ENCODE assay signal across 8 cellular contexts in the genomic region with DNA sequence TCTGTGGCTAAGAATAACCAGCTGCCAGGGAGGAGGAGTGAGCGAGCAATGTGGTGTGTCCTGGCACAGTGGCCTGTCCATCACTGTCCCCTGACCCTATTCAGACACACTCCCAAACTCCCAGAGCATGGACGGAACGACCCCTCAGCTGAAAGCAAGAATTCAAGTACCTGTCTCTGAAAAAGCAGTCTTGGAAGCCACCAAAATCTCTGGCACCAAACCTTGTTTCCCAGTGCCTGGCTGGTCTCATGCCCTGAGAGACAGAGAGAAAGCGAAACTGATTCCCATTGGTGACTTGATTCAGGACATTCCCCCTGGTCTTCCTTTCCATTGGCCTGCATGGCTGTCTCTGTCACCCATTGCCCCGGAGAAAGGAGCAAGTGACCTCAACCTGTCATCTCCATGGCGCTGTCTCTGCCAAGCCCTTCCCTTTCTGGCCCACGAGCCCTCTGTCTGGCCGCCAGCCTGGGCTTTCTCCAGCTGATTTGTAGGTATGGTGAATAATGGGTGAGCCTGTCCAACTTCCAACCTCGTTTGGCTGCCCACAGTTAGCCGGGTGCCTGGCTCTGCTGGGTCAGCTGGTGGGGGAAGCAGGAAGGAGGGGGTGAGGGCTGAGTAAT. TPM values are rescaled to one million over a fixed set of nuclear protein-coding genes. Genes with fewer than 3 reads are reported as not detected.
DNase-seq lines count a peak whose midpoint lies in the region; ATAC-seq, FAIRE-seq and TF ChIP-seq lines count a peak whose summit lies in the region.

A gene with protein sequence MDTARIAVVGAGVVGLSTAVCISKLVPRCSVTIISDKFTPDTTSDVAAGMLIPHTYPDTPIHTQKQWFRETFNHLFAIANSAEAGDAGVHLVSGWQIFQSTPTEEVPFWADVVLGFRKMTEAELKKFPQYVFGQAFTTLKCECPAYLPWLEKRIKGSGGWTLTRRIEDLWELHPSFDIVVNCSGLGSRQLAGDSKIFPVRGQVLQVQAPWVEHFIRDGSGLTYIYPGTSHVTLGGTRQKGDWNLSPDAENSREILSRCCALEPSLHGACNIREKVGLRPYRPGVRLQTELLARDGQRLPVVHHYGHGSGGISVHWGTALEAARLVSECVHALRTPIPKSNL (minus strand): TSS at position 279 of the 620 bp plus-strand sequence. CDS start 2,113 bp downstream, outside the sequence.

- FAIRE-seq in K562 (lab: Jason Lieb, UNC) = no peak

- 3% methylated on average over 9 of the region's 10 CpGs for WGBS in K562 (ENCODE audit: insufficient coverage, low coverage, missing lambda C conversion rate)

- H3K27me3 ChIP-seq in K562 (ENCODE audit: control insufficient read depth in 2 of 2, insufficient read depth in 2 of 2, low read length in 2 of 2) = peaks cover 18 to 43% of the 10 kb centered on the region in 2 experiments; a peak in 4 of 5 replicates
- H3K27me3 ChIP-seq in subcutaneous abdominal adipose tissue (ENCODE audit: control insufficient read depth in 5 of 5, insufficient read depth in 4 of 5, low read length in 5 of 5) = no peaks in the 10 kb centered on the region

- H3K9me1 ChIP-seq in K562 (ENCODE audit: control insufficient read depth, insufficient read depth, low read length) = no peaks in the 10 kb centered on the region

- no peaks in the 10 kb centered on the region for H4K20me1 ChIP-seq in K562 (replicated peaks; ENCODE audit: control insufficient read depth, insufficient read depth, low read length)

- H3K4me3 ChIP-seq in K562 (no peak within 1 kb of the TSS), subcutaneous abdominal adipose tissue (ENCODE audit: low read depth in 1 of 5, low read length in 5 of 5) (peak within 1 kb of the TSS; percentile 50 to 88 (median 67))

- H3K9me3 ChIP-seq in K562 (replicated peaks; ENCODE audit: control insufficient read depth, insufficient read depth, low read depth, low read length) (no peaks in the 10 kb centered on the region), subcutaneous abdominal adipose tissue (ENCODE audit: control insufficient read depth in 5 of 5, low read length in 5 of 5) (no peaks in the 10 kb centered on the region)

- intact Hi-C loops in K562 (cut with micrococcal nuclease) (no loop called here), left colon (cut with DNase I, micrococcal nuclease) (no loop called here)

- no peak within 1 kb of the TSS for H3K27ac ChIP-seq in K562 (ENCODE audit: extremely low read depth, low read depth, low read length)
- H3K27ac ChIP-seq in subcutaneous abdominal adipose tissue (ENCODE audit: low read depth, low read length) = peak within 1 kb of the TSS; percentile 93

- DNase-seq in AG08395 (ENCODE audit: low spot score) (peak; percentile 80), LHCN-M2 (ENCODE audit: low read depth) (peak; percentile 78), K562 (ENCODE audit: extremely low read depth in 1 of 4, low spot score in 3 of 4) (peak in 1 of 4 experiments; percentile 15), left colon (peak; percentile 48 to 78), AML-193 (lab: John Stamatoyannopoulos, UW) (no peak), SKM-1 (lab: John Stamatoyannopoulos, UW; ENCODE audit: unreplicated experiment) (no peak)

- no peak within 1 kb of the TSS; a peak in 1 of 4 replicates for H3K9ac ChIP-seq in K562 (ENCODE audit: insufficient read depth in 1 of 2, low read depth in 2 of 2, low read length in 2 of 2)
- peak within 1 kb of the TSS; percentile 13 to 73 (median 57) for H3K9ac ChIP-seq in subcutaneous abdominal adipose tissue (ENCODE audit: low read length in 5 of 5)

- no peak within 1 kb of the TSS; the same call in 1 of the 2 replicates for H3K4me2 ChIP-seq in K562 (ENCODE audit: insufficient read depth, low read length)

- no peaks in the 10 kb centered on the region for H3K36me3 ChIP-seq in K562 (ENCODE audit: control insufficient read depth, insufficient read depth, low read length)
- H3K36me3 ChIP-seq in subcutaneous abdominal adipose tissue (ENCODE audit: control insufficient read depth in 5 of 5, insufficient read depth in 5 of 5, low read length in 5 of 5) = no peaks in the 10 kb centered on the region

- in situ Hi-C loops in K562 (cut with MboI) = no loop called here

- no TSS peak for BruUV-seq in K562 (replicated peaks; lab: Mats Ljungman, UMichigan)

- H2AFZ ChIP-seq in K562 (ENCODE audit: low read depth, low read length) = no peak within 1 kb of the TSS

- TF ChIP-seq EP300 in K562 (IDR thresholded peaks at IDR 0.05; ENCODE audit: low read length) = no peak

- no peaks in the 10 kb centered on the region for H3K79me2 ChIP-seq in K562 (ENCODE audit: control insufficient read depth, insufficient read depth, low read length)

- POLR2A ChIA-PET in K562 (lab: Yijun Ruan, JAX) = interaction anchor here (0.6 to 0.7 kb wide), 3 partner anchors 11 to 1347 kb away, joined by 3 to 4 read pairs (median 3); no protein-coding TSS in a partner anchor

- TF ChIP-seq POLR2A in K562 (conservative IDR thresholded peaks at IDR 0.05) = no peak

- H3K4me1 ChIP-seq in K562 (replicated peaks in 1 of 2; ENCODE audit: control insufficient read depth in 2 of 2, insufficient read depth in 2 of 2, low read length in 2 of 2) = no peaks in the 10 kb centered on the region; a peak in 1 of 5 replicates
- peaks cover 4 to 24% (median 20%) of the 10 kb centered on the region in 5 donors for H3K4me1 ChIP-seq in subcutaneous abdominal adipose tissue (ENCODE audit: control insufficient read depth in 5 of 5, insufficient read depth in 5 of 5, low read length in 5 of 5)

- CTCF ChIA-PET in K562 (lab: Yijun Ruan, JAX; ENCODE audit: low intra/inter-chr PET ratio) = no interaction called here

- TF ChIP-seq CTCF in K562 (IDR thresholded peaks at IDR 0.05 in 2 of 3, conservative IDR thresholded peaks at IDR 0.05 in 1 of 3; ENCODE audit: insufficient read depth in 2 of 3, low read depth in 1 of 3, low read length in 3 of 3) = no peak

- TF ChIP-seq RAD21 in K562 (CRISPR knock-in tag; conservative IDR thresholded peaks at IDR 0.05 in 1 of 2, IDR thresholded peaks at IDR 0.05 in 1 of 2) = no peak

- ATAC-seq in K562 = peak; percentile 49; the same call in 2 of the 3 replicates
- peak; percentile 79 for ATAC-seq in left colon
- no peak for ATAC-seq in HG03442 (IDR thresholded peaks at IDR 0.05; ENCODE audit: unreplicated experiment)

TF ChIP-seq in K562, 482 proteins besides CTCF, POLR2A, EP300 and RAD21 (continues in another document):
- 0 out of 2 replicates have a peak, but pooled peaks have one; percentile 11 for TF ChIP-seq FOSL1 (tag; conservative IDR thresholded peaks at IDR 0.05)
- TF ChIP-seq GTF2F1 (IDR thresholded peaks at IDR 0.05; ENCODE audit: low read depth, low read length) = no peak
- TF ChIP-seq, protein P1, sequence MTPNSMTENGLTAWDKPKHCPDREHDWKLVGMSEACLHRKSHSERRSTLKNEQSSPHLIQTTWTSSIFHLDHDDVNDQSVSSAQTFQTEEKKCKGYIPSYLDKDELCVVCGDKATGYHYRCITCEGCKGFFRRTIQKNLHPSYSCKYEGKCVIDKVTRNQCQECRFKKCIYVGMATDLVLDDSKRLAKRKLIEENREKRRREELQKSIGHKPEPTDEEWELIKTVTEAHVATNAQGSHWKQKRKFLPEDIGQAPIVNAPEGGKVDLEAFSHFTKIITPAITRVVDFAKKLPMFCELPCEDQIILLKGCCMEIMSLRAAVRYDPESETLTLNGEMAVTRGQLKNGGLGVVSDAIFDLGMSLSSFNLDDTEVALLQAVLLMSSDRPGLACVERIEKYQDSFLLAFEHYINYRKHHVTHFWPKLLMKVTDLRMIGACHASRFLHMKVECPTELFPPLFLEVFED (CRISPR knock-in tag; conservative IDR thresholded peaks at IDR 0.05) = no peak
- TF ChIP-seq, protein P2, sequence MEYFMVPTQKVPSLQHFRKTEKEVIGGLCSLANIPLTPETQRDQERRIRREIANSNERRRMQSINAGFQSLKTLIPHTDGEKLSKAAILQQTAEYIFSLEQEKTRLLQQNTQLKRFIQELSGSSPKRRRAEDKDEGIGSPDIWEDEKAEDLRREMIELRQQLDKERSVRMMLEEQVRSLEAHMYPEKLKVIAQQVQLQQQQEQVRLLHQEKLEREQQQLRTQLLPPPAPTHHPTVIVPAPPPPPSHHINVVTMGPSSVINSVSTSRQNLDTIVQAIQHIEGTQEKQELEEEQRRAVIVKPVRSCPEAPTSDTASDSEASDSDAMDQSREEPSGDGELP (CRISPR knock-in tag; IDR thresholded peaks at IDR 0.05; ENCODE audit: borderline replicate concordance) = peak; percentile 32; the same call in 1 of the 2 replicates
- TF ChIP-seq, protein P3, sequence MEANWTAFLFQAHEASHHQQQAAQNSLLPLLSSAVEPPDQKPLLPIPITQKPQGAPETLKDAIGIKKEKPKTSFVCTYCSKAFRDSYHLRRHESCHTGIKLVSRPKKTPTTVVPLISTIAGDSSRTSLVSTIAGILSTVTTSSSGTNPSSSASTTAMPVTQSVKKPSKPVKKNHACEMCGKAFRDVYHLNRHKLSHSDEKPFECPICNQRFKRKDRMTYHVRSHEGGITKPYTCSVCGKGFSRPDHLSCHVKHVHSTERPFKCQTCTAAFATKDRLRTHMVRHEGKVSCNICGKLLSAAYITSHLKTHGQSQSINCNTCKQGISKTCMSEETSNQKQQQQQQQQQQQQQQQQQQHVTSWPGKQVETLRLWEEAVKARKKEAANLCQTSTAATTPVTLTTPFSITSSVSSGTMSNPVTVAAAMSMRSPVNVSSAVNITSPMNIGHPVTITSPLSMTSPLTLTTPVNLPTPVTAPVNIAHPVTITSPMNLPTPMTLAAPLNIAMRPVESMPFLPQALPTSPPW (CRISPR knock-in tag; IDR thresholded peaks at IDR 0.05) = peak; percentile 39; the same call in 1 of the 2 replicates
- TF ChIP-seq PRMT5 (CRISPR knock-in tag; IDR thresholded peaks at IDR 0.05) = no peak

RNA-seq across cellular contexts. Expression of the gene that starts here (rescaled TPM):
- total RNA-seq in LHCN-M2 (2014; rRNA removed) (2.6 and 3.3 TPM in 2 replicates), K562 (2014; rRNA removed) (not detected in 2 replicates), K562 (2014; rRNA removed; fragmentation: Illumina TruSeq; extraction: Trizol) (0.10 TPM in 1 of 2 replicates, not detected in the other), K562 (2015; rRNA removed; fragmentation: Illumina TruSeq; extraction: Trizol) (0.11 TPM in 1 of 2 replicates, not detected in the other), K562 (2021) (0.09 TPM in 1 of 2 replicates, not detected in the other), left colon (1 to 10 TPM; 2.0 to 3.5 TPM)
- polyA plus RNA-seq in LHCN-M2 (2012) = 3.1 TPM
- not detected in 2 replicates for total RNA-seq in K562 (2011; cell fraction: chromatin; rRNA removed; ENCODE audit: low replicate concordance)
- total RNA-seq in K562 (2011; cell fraction: nucleolus; rRNA removed) = not detected in 2 replicates
- total RNA-seq in K562 (2011; cell fraction: nucleoplasm; rRNA removed) = not detected in 2 replicates
- polyA plus RNA-seq in K562 (2011; rRNA removed) (not detected in 2 replicates), K562 (2014; fragmentation: Illumina TruSeq; extraction: Trizol) (not detected in 2 replicates), K562 (2014; fragmentation: Nextera tagmentation; extraction: Ambion mirVana) (not detected), K562 (2014; rRNA removed) (not detected in 2 replicates)
- 0.03 TPM in 1 of 2 replicates, not detected in the other for polyA plus RNA-seq in K562 (2011; cell fraction: cytosol; rRNA removed)
- polyA plus RNA-seq in K562 (2011; cell fraction: nucleus; rRNA removed) = not detected in 2 replicates
- 0.09 and 0.37 TPM in 2 replicates for polyA plus RNA-seq in K562 (2012)
- polyA minus RNA-seq in K562 (2011; rRNA and poly(A)+ RNA removed) = not detected in 2 replicates
- polyA minus RNA-seq in K562 (2011; cell fraction: cytosol; rRNA and poly(A)+ RNA removed) = not detected in 2 replicates
- polyA minus RNA-seq in K562 (2011; cell fraction: nucleus; rRNA and poly(A)+ RNA removed) = not detected in 2 replicates

Comparison
In these comparisons a context has a peak if more than half of its experiments do, and no peak if none do; other contexts are left out.
1. Peak in ATAC-seq in K562; RNA of the gene not detected or under 1 TPM.
2. DNase-seq: peak in AG08395 (single experiment), LHCN-M2 (single experiment) and left colon (2 of 2); none in AML-193 (0 of 2) and SKM-1 (single experiment).
3. H3K9ac ChIP-seq: peak in subcutaneous abdominal adipose tissue (5 of 5); none in K562 (0 of 2).